8 cellular contexts compared by ENCODE assay signal in the genomic region with DNA sequence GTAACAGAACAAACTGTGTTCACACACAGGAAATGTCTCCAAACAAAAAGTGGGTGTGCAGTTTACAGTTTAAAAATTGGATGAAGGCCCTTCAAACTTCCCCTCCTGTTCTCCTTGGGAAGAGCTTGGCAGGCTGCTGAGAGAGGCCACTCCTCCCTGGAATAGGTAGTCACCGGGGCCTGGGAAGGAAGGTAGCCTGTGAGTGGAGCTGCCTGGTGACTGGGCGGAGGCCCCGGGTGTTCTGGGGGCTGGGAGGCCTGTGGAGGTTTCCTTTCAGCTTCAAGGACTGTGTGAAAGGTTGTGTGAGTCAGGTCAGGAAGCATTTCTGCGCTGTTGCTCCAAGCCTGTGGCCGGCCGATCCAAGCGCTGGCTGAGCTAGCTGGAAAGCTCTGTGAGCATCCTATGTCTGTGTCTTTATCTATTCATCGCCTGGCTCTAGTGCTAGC. TPM values are rescaled to one million over a fixed set of nuclear protein-coding genes. Genes with fewer than 3 reads are reported as not detected.
A peak's percentile ranks its signal among the peaks of the same experiment; 100 is the strongest.
DNase-seq lines count a peak whose midpoint lies in the region; ATAC-seq and TF ChIP-seq lines count a peak whose summit lies in the region.

No MANE protein-coding gene starts in this region.

- H3K36me3 ChIP-seq in mesendoderm (ENCODE audit: control insufficient read depth, insufficient read depth, low read length) (no peaks in the 10 kb centered on the region), uterus (no peaks in the 10 kb centered on the region)

- H2AK5ac ChIP-seq in mesendoderm (ENCODE audit: low read length), result no peak overlapping the region

- H3K4me2 ChIP-seq in mesendoderm (ENCODE audit: low read length), result no peak overlapping the region

- H3K23ac ChIP-seq in mesendoderm (ENCODE audit: low read length), result no peak overlapping the region

- H2BK120ac ChIP-seq in mesendoderm (ENCODE audit: low read depth, low read length), result no peak overlapping the region

- no peaks in the 10 kb centered on the region for H3K79me2 ChIP-seq in mesendoderm (ENCODE audit: control insufficient read depth, insufficient read depth, low read length)

- H3K9me3 Mint-ChIP-seq in activated naive CD4-positive, alpha-beta T cell treated with anti-CD3 and anti-CD28 coated beads, Interleukin-2, amount 50 U/mL, for 72 hours, result peaks cover 0 to 4% of the 10 kb centered on the region in 2 donors

- intact Hi-C loops in uterus (cut with DNase I; ENCODE audit: low total_unique reads), result no loop called here

- H3K18ac ChIP-seq in mesendoderm (ENCODE audit: low read length), result no peak overlapping the region

- H3K4me1 ChIP-seq in mesendoderm (ENCODE audit: control insufficient read depth, low read depth, low read length) (no peaks in the 10 kb centered on the region), uterus (peaks cover 5 to 13% of the 10 kb centered on the region in 2 donors)

- no peak for TF ChIP-seq CTCF in coronary artery (IDR thresholded peaks at IDR 0.05)
- no peak for TF ChIP-seq CTCF in uterus (IDR thresholded peaks at IDR 0.05)

- no peak overlapping the region for H3K56ac ChIP-seq in mesendoderm (ENCODE audit: low read length)

- no peak overlapping the region for H4K8ac ChIP-seq in mesendoderm (ENCODE audit: low read depth, low read length)

- peaks cover 0 to 6% of the 10 kb centered on the region in 2 donors for H3K36me3 Mint-ChIP-seq in activated naive CD4-positive, alpha-beta T cell treated with anti-CD3 and anti-CD28 coated beads, Interleukin-2, amount 50 U/mL, for 72 hours

- H3K27ac Mint-ChIP-seq in activated naive CD4-positive, alpha-beta T cell treated with anti-CD3 and anti-CD28 coated beads, Interleukin-2, amount 50 U/mL, for 72 hours, result no peak overlapping the region

- peak in 1 of 2 donors; percentile 12 for TF ChIP-seq POLR2A in uterus (IDR thresholded peaks at IDR 0.05)

- no peak overlapping the region for H3K4ac ChIP-seq in mesendoderm (ENCODE audit: low read depth, low read length)

- H4K5ac ChIP-seq in mesendoderm (ENCODE audit: low read length), result no peak overlapping the region

- no peak for DNase-seq in activated naive CD4-positive, alpha-beta T cell treated with anti-CD3 and anti-CD28 coated beads, Interleukin-2, amount 50 U/mL, for 72 hours (ENCODE audit: low spot score in 2 of 2)
- no peak for DNase-seq in activated naive CD4-positive, alpha-beta T cell treated with anti-CD3 and anti-CD28 coated beads, Interleukin-2, amount 50 U/mL, for 16 hours
- peak; percentile 88 for DNase-seq in coronary artery (ENCODE audit: low spot score)
- peak; percentile 78 for DNase-seq in mesendoderm
- DNase-seq in uterus, result peak; percentile 76 to 82
- DNase-seq in germinal center (ENCODE audit: low spot score), result no peak

- H3K79me1 ChIP-seq in mesendoderm (ENCODE audit: low read length), result no peaks in the 10 kb centered on the region

- no peak overlapping the region for H2BK15ac ChIP-seq in mesendoderm (replicated peaks; ENCODE audit: low read depth)

- no peak overlapping the region for H3K9ac ChIP-seq in mesendoderm (ENCODE audit: low read length)

- H2BK5ac ChIP-seq in mesendoderm (ENCODE audit: low read length), result no peak overlapping the region

- WGBS in mesendoderm (ENCODE audit: extremely low coverage, insufficient coverage, low lambda C conversion rate), result no CpG with 5 or more reads among the region's 8 CpGs

- peak; percentile 30 to 62 for ATAC-seq in activated naive CD4-positive, alpha-beta T cell treated with anti-CD3 and anti-CD28 coated beads, Interleukin-2, amount 50 U/mL, for 72 hours
- ATAC-seq in GM19397 (IDR thresholded peaks at IDR 0.05; ENCODE audit: unreplicated experiment) (no peak), HG03139 (IDR thresholded peaks at IDR 0.05; ENCODE audit: unreplicated experiment) (no peak)

- H3K27ac ChIP-seq in coronary artery, result peak overlapping the region; percentile 74 to 94
- no peak overlapping the region for H3K27ac ChIP-seq in mesendoderm (ENCODE audit: low read depth, low read length)
- peak overlapping the region; percentile 76 to 85 for H3K27ac ChIP-seq in uterus

- H3K9me3 ChIP-seq in uterus, result no peaks in the 10 kb centered on the region

- H3K4me3 ChIP-seq in coronary artery, result peak overlapping the region; percentile 37
- H3K4me3 ChIP-seq in mesendoderm (ENCODE audit: low read length), result no peak overlapping the region
- no peak overlapping the region for H3K4me3 ChIP-seq in uterus

- H3K27me3 ChIP-seq in mesendoderm (ENCODE audit: insufficient read depth, low read length, poor library complexity) (no peaks in the 10 kb centered on the region), uterus (no peaks in the 10 kb centered on the region)

RNA-seq across cellular contexts. Expression of gene SLCO3A1, which starts 14.1 kb away (rescaled TPM):
- total RNA-seq in activated naive CD4-positive, alpha-beta T cell treated with anti-CD3 and anti-CD28 coated beads, Interleukin-2, amount 50 U/mL, for 72 hours, result 1 to 10 TPM; 3.2 to 3.9 TPM
- polyA plus RNA-seq in mesendoderm (2013, experiment 1 of 2), result 6.7 TPM
- 6.6 TPM for polyA plus RNA-seq in mesendoderm (2013, experiment 2 of 2)
- 10 to 100 TPM in 2 of 4 donors, 1 to 10 TPM in 2; 4.4 to 26.1 (median 9.5) TPM for total RNA-seq in uterus

Comparison
In these comparisons a context has a peak if more than half of its experiments do, and no peak if none do; other contexts are left out.
1. ATAC-seq: peak in activated naive CD4-positive, alpha-beta T cell treated with anti-CD3 and anti-CD28 coated beads, Interleukin-2, amount 50 U/mL, for 72 hours (2 of 2); none in GM19397 (single experiment) and HG03139 (single experiment).
2. DNase-seq: peak in coronary artery (single experiment), mesendoderm (single experiment) and uterus (2 of 2); none in activated naive CD4-positive, alpha-beta T cell treated with anti-CD3 and anti-CD28 coated beads, Interleukin-2, amount 50 U/mL, for 72 hours (0 of 2), activated naive CD4-positive, alpha-beta T cell treated with anti-CD3 and anti-CD28 coated beads, Interleukin-2, amount 50 U/mL, for 16 hours (single experiment) and germinal center (single experiment).